In genomic region chr11:62599069-62599696, GRCh38 we compare ENCODE assay signal across 1 cellular context.
TF ChIP-seq lines count a peak whose summit lies in the region.

No MANE protein-coding gene starts in this region.

TF ChIP-seq in GM12878, 131 proteins besides CTCF, POLR2A, EP300 and RAD21 (continued from another document and continues in another):
- TF ChIP-seq ZNF592 (IDR thresholded peaks at IDR 0.05) (no peak), CUX1 (IDR thresholded peaks at IDR 0.05; ENCODE audit: insufficient replicate concordance, low read depth, low read length) (no peak), RB1 (IDR thresholded peaks at IDR 0.05; ENCODE audit: borderline replicate concordance) (no peak), CREM (IDR thresholded peaks at IDR 0.05; ENCODE audit: low read depth) (peak; percentile 54; the same call in 1 of the 2 replicates), LARP7 (IDR thresholded peaks at IDR 0.05) (no peak), PRDM15 (CRISPR knock-in tag; IDR thresholded peaks at IDR 0.05) (no peak), ZSCAN29 (IDR thresholded peaks at IDR 0.05) (no peak), JUNB (IDR thresholded peaks at IDR 0.05) (no peak), HDAC6 (IDR thresholded peaks at IDR 0.05; ENCODE audit: unreplicated experiment) (no peak), SRF (IDR thresholded peaks at IDR 0.05; ENCODE audit: low read depth in 2 of 2, low read length in 2 of 2) (no peak), BCL11A (IDR thresholded peaks at IDR 0.05; ENCODE audit: low read depth, low read length) (no peak), TCF3 (IDR thresholded peaks at IDR 0.05; ENCODE audit: borderline replicate concordance, insufficient read depth, low read depth, low read length) (no peak), NRF1 (conservative IDR thresholded peaks at IDR 0.05; ENCODE audit: low read depth, low read length) (no peak), RBBP5 (conservative IDR thresholded peaks at IDR 0.05) (no peak), WRNIP1 (IDR thresholded peaks at IDR 0.05; ENCODE audit: borderline replicate concordance, low read depth, low read length) (no peak), MLLT1 (IDR thresholded peaks at IDR 0.05) (peak; percentile 82), EED (IDR thresholded peaks at IDR 0.05; ENCODE audit: low read depth) (no peak), TAF1 (IDR thresholded peaks at IDR 0.05; ENCODE audit: borderline replicate concordance, low read depth, low read length) (no peak), CREB1 (IDR thresholded peaks at IDR 0.05; ENCODE audit: low read depth) (peak; percentile 63; the same call in 1 of the 2 replicates), BCLAF1 (IDR thresholded peaks at IDR 0.05) (no peak), POLR2AphosphoS2 (IDR thresholded peaks at IDR 0.05; ENCODE audit: low read depth, low read length) (no peak), RUNX3 (IDR thresholded peaks at IDR 0.05; ENCODE audit: low read length) (peak; percentile 71; the same call in 1 of the 2 replicates), NBN (IDR thresholded peaks at IDR 0.05) (peak; percentile 80; the same call in 1 of the 2 replicates), MAX (IDR thresholded peaks at IDR 0.05; ENCODE audit: low read depth, low read length) (peak; percentile 73), SMAD1 (IDR thresholded peaks at IDR 0.05; ENCODE audit: low read depth, partially characterized antibody) (peak; percentile 99), ESRRA (IDR thresholded peaks at IDR 0.05; ENCODE audit: low read length) (no peak), SREBF1 (IDR thresholded peaks at IDR 0.05; ENCODE audit: low read length) (no peak), ZNF217 (IDR thresholded peaks at IDR 0.05) (no peak), FOXK2 (IDR thresholded peaks at IDR 0.05) (no peak), IRF4 (IDR thresholded peaks at IDR 0.05; ENCODE audit: low read depth, low read length) (no peak), TARDBP (IDR thresholded peaks at IDR 0.05; ENCODE audit: borderline replicate concordance) (no peak), FOS (IDR thresholded peaks at IDR 0.05; ENCODE audit: borderline replicate concordance, extremely low read depth, insufficient read length) (no peak), PBX3 (IDR thresholded peaks at IDR 0.05; ENCODE audit: insufficient replicate concordance, low read depth, low read length) (no peak), PAX8 (IDR thresholded peaks at IDR 0.05) (no peak), E2F8 (IDR thresholded peaks at IDR 0.05; ENCODE audit: low read depth, partially characterized antibody) (no peak), IKZF2 (IDR thresholded peaks at IDR 0.05) (no peak; a peak in 1 of 4 replicates)
